Comparison of ENCODE assay signal across 8 cellular contexts in genomic region chr1:23019094-23019850, GRCh38. TPM values are rescaled to one million over a fixed set of nuclear protein-coding genes. Genes with fewer than 3 reads are reported as not detected.
DNase-seq lines count a peak whose midpoint lies in the region; TF ChIP-seq lines count a peak whose summit lies in the region.

Gene KDM1A (plus strand): TSS chr1:23019468. CDS start chr1:23019597, 129 bp downstream.

- H3K9ac ChIP-seq in H9 (ENCODE audit: extremely low read depth, insufficient read length, low read length) (peak within 1 kb of the TSS; percentile 91), stomach smooth muscle (ENCODE audit: low read length in 2 of 2) (peak within 1 kb of the TSS; percentile 89)

- H3K4me1 ChIP-seq in H9 (ENCODE audit: insufficient read depth, low read length) (no peaks in the 10 kb centered on the region), stomach smooth muscle (ENCODE audit: control insufficient read depth, insufficient read depth, low read length) (no peaks in the 10 kb centered on the region)

- no peak within 1 kb of the TSS for H2AFZ ChIP-seq in H9 (ENCODE audit: low read length)

- peak within 1 kb of the TSS; percentile 61 for H3K14ac ChIP-seq in H9 (ENCODE audit: insufficient read depth, low read length)

- peak within 1 kb of the TSS; percentile 78 for H3K4me2 ChIP-seq in H9 (ENCODE audit: insufficient read depth, insufficient read length, low read length)

- no peak within 1 kb of the TSS for H4K91ac ChIP-seq in H9 (ENCODE audit: insufficient read length, low read depth, low read length)

- no peak within 1 kb of the TSS for H2BK5ac ChIP-seq in H9 (ENCODE audit: insufficient read length, low read length)

- H3K36me3 Mint-ChIP-seq in H9 (ENCODE audit: insufficient read depth in 1 of 3, low read depth in 3 of 3) (peaks cover 24 to 37% (median 37%) of the 10 kb centered on the region in 3 experiments), neural crest cell (ENCODE audit: low read depth) (peaks cover 29% of the 10 kb centered on the region)

- H3K9me3 Mint-ChIP-seq in H9 = peaks cover 23 to 25% of the 10 kb centered on the region in 2 experiments
- H3K9me3 Mint-ChIP-seq in neural crest cell = peaks cover 6% of the 10 kb centered on the region

- WGBS in H9 (ENCODE audit: extremely low coverage, insufficient read length, low lambda C conversion rate) = no CpG with 5 or more reads among the region's 84 CpGs

- peak within 1 kb of the TSS; percentile 90 for H3K18ac ChIP-seq in H9 (ENCODE audit: insufficient read length, low read depth, low read length)

- TF ChIP-seq CTCF in H9 (conservative IDR thresholded peaks at IDR 0.05) (peak; percentile 34; the same call in 2 of the 3 replicates), fibroblast of villous mesenchyme (IDR thresholded peaks at IDR 0.05; ENCODE audit: insufficient read depth, low read depth, low read length) (peak; percentile 10), neural crest cell (conservative IDR thresholded peaks at IDR 0.05) (no peak)

- H3K27ac Mint-ChIP-seq in H9 (peak within 1 kb of the TSS; percentile 94 to 99 (median 96)), neural crest cell (ENCODE audit: unreplicated experiment) (peak within 1 kb of the TSS; percentile 98)

- H2BK20ac ChIP-seq in H9 (ENCODE audit: low read depth, low read length, poor library complexity, severe bottlenecking) = no peak within 1 kb of the TSS

- H3K79me1 ChIP-seq in H9 (ENCODE audit: insufficient read depth, low read depth, low read length, poor library complexity, severe bottlenecking) = no peaks in the 10 kb centered on the region

- H3K36me3 ChIP-seq in MG63 = peaks cover 7% of the 10 kb centered on the region; the same call in 1 of the 2 replicates
- H3K36me3 ChIP-seq in stomach smooth muscle (ENCODE audit: control insufficient read depth in 2 of 2, insufficient read depth in 2 of 2, low read length in 2 of 2) = no peaks in the 10 kb centered on the region

- H3K27me3 Mint-ChIP-seq in H9 (ENCODE audit: low read depth) (no peaks in the 10 kb centered on the region), neural crest cell (ENCODE audit: low read depth) (no peaks in the 10 kb centered on the region)

- no peaks in the 10 kb centered on the region for H4K20me1 ChIP-seq in H9 (ENCODE audit: control insufficient read depth, insufficient read depth, insufficient read length)

- H3K27me3 ChIP-seq in H9 (ENCODE audit: insufficient read depth, low read length) (no peaks in the 10 kb centered on the region), MG63 (no peaks in the 10 kb centered on the region), stomach smooth muscle (ENCODE audit: control insufficient read depth in 1 of 2, insufficient read depth in 2 of 2, low read length in 2 of 2) (no peaks in the 10 kb centered on the region)

- H3K4me1 Mint-ChIP-seq in H9 = peaks cover 12 to 27% of the 10 kb centered on the region in 2 experiments
- H3K4me1 Mint-ChIP-seq in neural crest cell = peaks cover 27% of the 10 kb centered on the region

- H2BK120ac ChIP-seq in H9 (ENCODE audit: low read depth, low read length, poor library complexity, severe bottlenecking) = no peak within 1 kb of the TSS

- no peak within 1 kb of the TSS for H3K56ac ChIP-seq in H9 (ENCODE audit: insufficient read length, low read depth, low read length)

- DNase-seq in GDM1 (lab: John Stamatoyannopoulos, UW) (peak; percentile 98), H9 (peak; percentile 95), MG63 (peak; percentile 99), SIG-M5 treated with dmso at 0.1 percent for 504 hours (lab: John Stamatoyannopoulos, UW; ENCODE audit: unreplicated experiment) (peak; percentile 95), activated gamma-delta T cell treated with Interleukin-2 at 50 U/mL for 16 hours (peak; percentile 96), fibroblast of villous mesenchyme (ENCODE audit: low read depth) (peak; percentile 96), neural crest cell (ENCODE audit: low read depth, low spot score) (peak; percentile 95)

- peak within 1 kb of the TSS; percentile 12 for H4K5ac ChIP-seq in H9 (ENCODE audit: insufficient read length, low read depth, low read length)

- no peak within 1 kb of the TSS for H3T11ph ChIP-seq in H9 (ENCODE audit: low read length)

- no peak within 1 kb of the TSS for H2BK15ac ChIP-seq in H9 (ENCODE audit: low read depth, low read length)

- peaks cover 45% of the 10 kb centered on the region for H3K79me2 ChIP-seq in H9 (ENCODE audit: insufficient read depth, low read length)

- no peak within 1 kb of the TSS for H2BK12ac ChIP-seq in H9 (ENCODE audit: insufficient read length, low read depth, low read length)

- H3K4me3 ChIP-seq in MG63 = peak within 1 kb of the TSS; percentile 94
- H3K4me3 ChIP-seq in fibroblast of villous mesenchyme (ENCODE audit: low read depth, low read length) = peak within 1 kb of the TSS; percentile 96
- peak within 1 kb of the TSS; percentile 93 to 99 for H3K4me3 ChIP-seq in stomach smooth muscle (ENCODE audit: low read length in 2 of 2)

- no peak within 1 kb of the TSS; the same call in 1 of the 2 replicates for H3K4ac ChIP-seq in H9 (ENCODE audit: low read depth, low read length)

- H3K27ac ChIP-seq in H9 (ENCODE audit: insufficient read length, low read depth, low read length) = no peak within 1 kb of the TSS
- peak within 1 kb of the TSS; percentile 69 for H3K27ac ChIP-seq in stomach smooth muscle (ENCODE audit: low read length)

- H3K4me3 Mint-ChIP-seq in H9 (peak within 1 kb of the TSS; percentile 90 to 97), neural crest cell (peak within 1 kb of the TSS; percentile 96)

- H3K9me3 ChIP-seq in H9 (ENCODE audit: control insufficient read depth, low read depth, low read length) (no peaks in the 10 kb centered on the region), MG63 (no peaks in the 10 kb centered on the region; the same call in 1 of the 2 replicates), stomach smooth muscle (ENCODE audit: control insufficient read depth in 2 of 2, low read length in 2 of 2) (no peaks in the 10 kb centered on the region)

- H4K8ac ChIP-seq in H9 (replicated peaks; ENCODE audit: insufficient read length, low read depth, low read length) = no peak within 1 kb of the TSS

- H3K23me2 ChIP-seq in H9 (ENCODE audit: insufficient read length, low read depth, low read length, poor library complexity, severe bottlenecking) = no peaks in the 10 kb centered on the region

- H3K23ac ChIP-seq in H9 (ENCODE audit: insufficient read length, low read depth, low read length) = no peak within 1 kb of the TSS

- no peak within 1 kb of the TSS for H2AK5ac ChIP-seq in H9 (ENCODE audit: insufficient read length, low read length)

RNA-seq across cellular contexts. Expression of gene KDM1A, which starts in this region (rescaled TPM):
- 197 and 204 TPM in 2 replicates for total RNA-seq in H9 (2021)
- 138 and 140 TPM in 2 replicates for total RNA-seq in MG63 (2014; rRNA removed; shearing (Covaris generic); ENCODE audit: low replicate concordance)
- total RNA-seq in fibroblast of villous mesenchyme = 108 and 123 TPM in 2 replicates
- total RNA-seq in neural crest cell = 256 and 258 TPM in 2 replicates
